Comparison of ENCODE assay signal across 15 cellular contexts in genomic region chr9:118295413-118295812, GRCh38.
DNase-seq lines count a peak whose midpoint lies in the region; ATAC-seq lines count a peak whose summit lies in the region.
"Had no signal": no experiment of that assay in that cellular context is flagged by ENCODE, and none has a peak within 500 bp of the region (broad histone marks: within the 10 kb centered on the region; RNA-seq: fewer than 3 reads in every experiment).

No MANE protein-coding gene starts in this region.

- ATAC-seq in HG02759 (IDR thresholded peaks at IDR 0.05; ENCODE audit: unreplicated experiment), result no peak
- ATAC-seq: CD8-positive, alpha-beta T cell; GM23338 had no signal

- DNase-seq in NCI-H2227 (lab: John Stamatoyannopoulos, UW; ENCODE audit: unreplicated experiment), result peak; percentile 34
- DNase-seq in NCI-H2227 treated with DMSO at 0.1 percent for 48 hours (lab: John Stamatoyannopoulos, UW), result no peak
- DNase-seq in NCI-H69 (lab: John Stamatoyannopoulos, UW), result peak; percentile 57
- DNase-seq in islet precursor cell, result peak; percentile 50
- DNase-seq in GOT3 (lab: John Stamatoyannopoulos, UW), result no peak
- DNase-seq: Caco-2; CD4-positive, CD25-positive, alpha-beta regulatory T cell; CD8-positive, alpha-beta T cell; DMS153; DMS79 treated with DMSO at 0.1 percent for 48 hours; GF-D8; H7; HCEC 1CT had no signal

Comparison
In these comparisons a context has a peak if more than half of its experiments do, and no peak if none do; other contexts are left out.
1. DNase-seq: peak in NCI-H2227 (single experiment), NCI-H69 (single experiment) and islet precursor cell (single experiment); none in NCI-H2227 treated with DMSO at 0.1 percent for 48 hours (single experiment) and GOT3 (single experiment).